ENCODE assay signal across 24 cellular contexts in the genomic region with DNA sequence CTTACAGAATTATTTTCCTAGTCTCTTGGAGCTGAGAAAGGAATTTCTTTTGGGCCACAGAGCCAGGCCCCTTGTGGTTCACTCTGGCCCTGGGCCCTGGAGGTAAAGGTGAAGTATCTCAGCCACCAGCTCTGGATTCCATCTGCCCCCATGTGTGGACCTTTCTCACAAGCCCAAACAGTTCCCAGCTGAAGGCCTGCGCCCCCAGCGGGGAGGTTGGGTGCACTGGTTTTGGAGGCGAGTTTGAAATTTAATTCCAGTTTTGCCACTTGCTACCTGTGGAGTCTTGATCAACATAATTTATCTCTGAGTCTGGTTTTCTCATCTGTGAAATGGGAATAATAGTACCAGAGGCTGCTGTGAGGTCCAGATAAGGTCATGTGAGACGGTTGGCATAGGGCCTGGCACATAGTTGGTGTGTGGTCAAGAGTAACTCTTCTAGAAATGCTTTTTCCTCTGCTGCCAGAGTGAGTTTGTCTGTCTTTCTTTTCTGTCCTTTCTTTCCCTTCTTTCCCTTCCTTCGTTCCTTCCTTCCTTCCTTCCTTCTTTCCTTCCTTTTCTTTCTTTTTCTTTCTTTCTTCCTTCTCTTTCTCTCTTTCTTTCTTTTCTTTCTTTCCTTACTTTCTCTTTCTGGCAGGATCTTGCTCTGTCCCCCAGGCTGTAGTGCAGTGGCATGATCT. TPM values are rescaled to one million over a fixed set of nuclear protein-coding genes. Genes with fewer than 3 reads are reported as not detected.
A peak's percentile ranks its signal among the peaks of the same experiment; 100 is the strongest.
DNase-seq lines count a peak whose midpoint lies in the region; ATAC-seq and TF ChIP-seq lines count a peak whose summit lies in the region.
"Had no signal": no experiment of that assay in that cellular context is flagged by ENCODE, and none has a peak within 500 bp of the region (broad histone marks: within the 10 kb centered on the region; RNA-seq: fewer than 3 reads in every experiment).

No MANE protein-coding gene starts in this region.

- H3K27ac Mint-ChIP-seq in CD8-positive, alpha-beta memory T cell, result peak overlapping the region in 4 of 8 donors; percentile 6 to 70 (median 33)
- H3K27ac Mint-ChIP-seq in WTC11, result no peak overlapping the region
- H3K27ac Mint-ChIP-seq: activated CD4-positive, alpha-beta T cell treated with anti-CD3 and anti-CD28 coated beads for 36 hours; stimulated activated naive B cell treated with anti-CD40 and anti-IgM and Interleukin-4, amounts not matched to agents 10 μg/mL and 1 μg/mL and 100 μg/mL, for 72 hours had no signal

- H3K27ac ChIP-seq in BLaER1 treated with 17β-estradiol and CSF1 and Interleukin-3, amounts not matched to agents 10 nM and 100 nM, result peak overlapping the region in 8 of 11 experiments; percentile 90 to 100 (median 97); a peak in 12 of 22 replicates
- no peak overlapping the region for H3K27ac ChIP-seq in CD8-positive, alpha-beta memory T cell (ENCODE audit: low read depth, low read length)
- H3K27ac ChIP-seq in coronary artery (no peak overlapping the region), brain microvascular endothelial cell (no peak overlapping the region)
- H3K27ac ChIP-seq: gastroesophageal sphincter, psoas muscle had no signal

- H3K4me1 ChIP-seq in BLaER1 treated with 17β-estradiol and CSF1 and Interleukin-3, amounts not matched to agents 10 nM and 100 nM, result peaks cover 56 to 90% (median 81%) of the 10 kb centered on the region in 10 experiments
- peaks cover 54% of the 10 kb centered on the region for H3K4me1 ChIP-seq in CD8-positive, alpha-beta memory T cell (ENCODE audit: insufficient read depth, low read length)
- H3K4me1 ChIP-seq: BE2C had no signal

- no peaks in the 10 kb centered on the region for H3K27me3 ChIP-seq in BLaER1 treated with 17β-estradiol and CSF1 and Interleukin-3, amounts not matched to agents 10 nM and 100 nM
- no peaks in the 10 kb centered on the region for H3K27me3 ChIP-seq in CD8-positive, alpha-beta memory T cell (ENCODE audit: insufficient read depth, low read length, poor library complexity, severe bottlenecking)
- H3K27me3 ChIP-seq in brain microvascular endothelial cell (replicated peaks), result no peaks in the 10 kb centered on the region
- H3K27me3 ChIP-seq: BE2C, gastroesophageal sphincter, upper lobe of left lung had no signal

- peaks cover 0 to 38% (median 19%) of the 10 kb centered on the region in 11 experiments; a peak in 17 of 22 replicates for H3K36me3 ChIP-seq in BLaER1 treated with 17β-estradiol and CSF1 and Interleukin-3, amounts not matched to agents 10 nM and 100 nM
- peaks cover 6% of the 10 kb centered on the region for H3K36me3 ChIP-seq in CD8-positive, alpha-beta memory T cell (ENCODE audit: insufficient read depth, low read length)
- no peaks in the 10 kb centered on the region for H3K36me3 ChIP-seq in brain microvascular endothelial cell (replicated peaks)
- H3K36me3 ChIP-seq: BE2C had no signal

- H3K9me3 ChIP-seq in BLaER1 treated with 17β-estradiol and CSF1 and Interleukin-3, amounts not matched to agents 10 nM and 100 nM (replicated peaks in 1 of 11), result no peaks in the 10 kb centered on the region
- no peaks in the 10 kb centered on the region for H3K9me3 ChIP-seq in CD8-positive, alpha-beta memory T cell (ENCODE audit: low read length)
- H3K9me3 ChIP-seq: BE2C, gastroesophageal sphincter, psoas muscle, upper lobe of left lung had no signal

- CTCF ChIA-PET in CD8-positive, alpha-beta memory T cell (lab: Charles Lee), result interaction anchor here (2.5 kb wide), 1 partner anchor 23 kb away, joined by 8 read pairs; no protein-coding TSS in a partner anchor
- CTCF ChIA-PET in WTC11 (lab: Charles Lee), result interaction anchor here (0.6 to 2.6 kb wide), 12 partner anchors 17 to 261 kb away, joined by 3 to 10 read pairs (median 5); partner anchors contain the start of genes DRAXIN and FBXO6

- H3K4me3 ChIP-seq in BLaER1 treated with 17β-estradiol and CSF1 and Interleukin-3, amounts not matched to agents 10 nM and 100 nM, result no peak overlapping the region
- H3K4me3 ChIP-seq in CD8-positive, alpha-beta memory T cell (ENCODE audit: low read length), result no peak overlapping the region
- H3K4me3 ChIP-seq in coronary artery, result no peak overlapping the region
- H3K4me3 ChIP-seq in brain microvascular endothelial cell (ENCODE audit: low read depth, low read length), result no peak overlapping the region
- H3K4me3 ChIP-seq: gastroesophageal sphincter, psoas muscle, upper lobe of left lung had no signal

- H3K9me3 Mint-ChIP-seq in CD8-positive, alpha-beta memory T cell, result no peaks in the 10 kb centered on the region
- H3K9me3 Mint-ChIP-seq in WTC11, result no peaks in the 10 kb centered on the region
- H3K9me3 Mint-ChIP-seq: stimulated activated naive B cell treated with anti-CD40 and anti-IgM and Interleukin-4, amounts not matched to agents 10 μg/mL and 1 μg/mL and 100 μg/mL, for 72 hours had no signal

- ATAC-seq in WTC11 (0 out of 2 replicates have a peak, but pooled peaks have one; percentile 33), HG02588 (IDR thresholded peaks at IDR 0.05; ENCODE audit: unreplicated experiment) (no peak), HG03135 (IDR thresholded peaks at IDR 0.05; ENCODE audit: unreplicated experiment) (no peak)
- ATAC-seq: activated CD4-positive, alpha-beta T cell treated with anti-CD3 and anti-CD28 coated beads for 36 hours; gastroesophageal sphincter; left ventricle myocardium superior; psoas muscle; Right ventricle myocardium inferior; stimulated activated naive B cell treated with anti-CD40 and anti-IgM and Interleukin-4, amounts not matched to agents 10 μg/mL and 1 μg/mL and 100 μg/mL, for 72 hours had no signal

- H4K20me1 ChIP-seq in BLaER1 treated with 17β-estradiol and CSF1 and Interleukin-3, amounts not matched to agents 10 nM and 100 nM, result peaks cover 0 to 64% (median 0%) of the 10 kb centered on the region in 11 experiments; a peak in 6 of 22 replicates

- H3K4me3 Mint-ChIP-seq in CD8-positive, alpha-beta memory T cell, result peak overlapping the region; percentile 23 to 83 (median 40)
- H3K4me3 Mint-ChIP-seq in WTC11, result no peak overlapping the region
- H3K4me3 Mint-ChIP-seq: stimulated activated naive B cell treated with anti-CD40 and anti-IgM and Interleukin-4, amounts not matched to agents 10 μg/mL and 1 μg/mL and 100 μg/mL, for 72 hours had no signal

- peaks cover 64 to 69% (median 64%) of the 10 kb centered on the region in 3 donors for H3K4me1 Mint-ChIP-seq in CD8-positive, alpha-beta memory T cell
- peaks cover 28% of the 10 kb centered on the region for H3K4me1 Mint-ChIP-seq in WTC11

- no peak for DNase-seq in CD8-positive, alpha-beta memory T cell
- DNase-seq in WTC11 (ENCODE audit: low spot score), result no peak
- DNase-seq in islet precursor cell, result peak; percentile 60
- DNase-seq in coronary artery (ENCODE audit: low spot score), result no peak
- no peak for DNase-seq in brain microvascular endothelial cell
- DNase-seq: activated CD4-positive, alpha-beta T cell treated with anti-CD3 and anti-CD28 coated beads for 36 hours; activated T-cell treated with anti-CD3 and anti-CD28 coated beads, Interleukin-2, amount 50 U/mL, for 48 hours; amygdala; BE2C; cerebellar nuclear complex; Kasumi-1; left ventricle myocardium superior; NCI-H1436 treated with DMSO at 0.1 percent for 48 hours; NCI-H226; NK-92 treated with Interleukin-12 subunit alpha and Interleukin-12 subunit beta, amount 100 ng/mL, for 24 hours; psoas muscle; stimulated activated naive B cell treated with anti-CD40 and anti-IgM and Interleukin-4, amounts not matched to agents 10 μg/mL and 1 μg/mL and 100 μg/mL, for 72 hours; upper lobe of left lung had no signal

- in situ Hi-C loops in brain microvascular endothelial cell (cut with HindIII; ENCODE audit: low pct_ligation_motif_present, low sequenced_read_pairs), result no loop called here

- TF ChIP-seq CTCF in WTC11 (IDR thresholded peaks at IDR 0.05) (no peak), coronary artery (IDR thresholded peaks at IDR 0.05) (no peak), brain microvascular endothelial cell (IDR thresholded peaks at IDR 0.05; ENCODE audit: low read depth, low read length, missing control alignments) (no peak)

- no peaks in the 10 kb centered on the region for H3K27me3 Mint-ChIP-seq in CD8-positive, alpha-beta memory T cell
- H3K27me3 Mint-ChIP-seq in WTC11 (ENCODE audit: low read depth), result no peaks in the 10 kb centered on the region
- H3K27me3 Mint-ChIP-seq: activated CD4-positive, alpha-beta T cell treated with anti-CD3 and anti-CD28 coated beads for 36 hours; stimulated activated naive B cell treated with anti-CD40 and anti-IgM and Interleukin-4, amounts not matched to agents 10 μg/mL and 1 μg/mL and 100 μg/mL, for 72 hours had no signal

- H3K4me2 ChIP-seq in BLaER1 treated with 17β-estradiol and CSF1 and Interleukin-3, amounts not matched to agents 10 nM and 100 nM, result peak overlapping the region; percentile 85 to 99 (median 96); a peak in 21 of 22 replicates

- peaks cover 5 to 22% (median 8%) of the 10 kb centered on the region in 3 donors for H3K36me3 Mint-ChIP-seq in CD8-positive, alpha-beta memory T cell
- H3K36me3 Mint-ChIP-seq in WTC11, result peaks cover 15% of the 10 kb centered on the region

- POLR2A ChIA-PET in CD8-positive, alpha-beta memory T cell (lab: Charles Lee), result no interaction called here
- POLR2A ChIA-PET in WTC11 (lab: Charles Lee), result no interaction called here

- H3K9ac ChIP-seq in BLaER1 treated with 17β-estradiol and CSF1 and Interleukin-3, amounts not matched to agents 10 nM and 100 nM, result peak overlapping the region in 6 of 11 experiments; percentile 29 to 98 (median 82); a peak in 6 of 22 replicates

TF ChIP-seq in WTC11, 78 proteins besides CTCF, POLR2A, EP300 and RAD21 (continues in another document):
- no peak for TF ChIP-seq CDX4 (CRISPR knock-in tag; IDR thresholded peaks at IDR 0.05; ENCODE audit: borderline replicate concordance)

RNA-seq across cellular contexts. Expression of gene AGTRAP, which starts 6.1 kb away (rescaled TPM):
- total RNA-seq in CD8-positive, alpha-beta memory T cell, result 10 to 100 TPM in 1 of 2 experiments, 1 to 10 TPM in 1; 9.7 to 10.6 TPM
- 103 TPM for polyA plus RNA-seq in CD8-positive, alpha-beta memory T cell
- 81.6 to 102 TPM (median 101 TPM) in 3 replicates for total RNA-seq in WTC11 (2021)

RNA-seq across cellular contexts. Expression of gene C1orf167, which starts 19.9 kb away (rescaled TPM):
- not detected for total RNA-seq in CD8-positive, alpha-beta memory T cell
- 0.81 TPM for polyA plus RNA-seq in CD8-positive, alpha-beta memory T cell
- 1.2 to 3.1 TPM (median 2.8 TPM) in 3 replicates for total RNA-seq in WTC11 (2021)
- total RNA-seq: activated CD4-positive, alpha-beta T cell treated with anti-CD3 and anti-CD28 coated beads for 36 hours; T-helper 2 cell treated with Interferon-gamma antibody and Interleukin-4, amounts not matched to agents 100 ng/mL and 5 ng/mL, for 36 hours had no signal

RNA-seq across cellular contexts. Expression of gene DRAXIN, which starts 50.5 kb away (rescaled TPM):
- under 1 TPM; 0.09 to 0.11 TPM for total RNA-seq in CD8-positive, alpha-beta memory T cell
- 0.12 TPM for polyA plus RNA-seq in CD8-positive, alpha-beta memory T cell
- 12.0 to 13.4 TPM (median 13.3 TPM) in 3 replicates for total RNA-seq in WTC11 (2021)

Comparison
In these comparisons a context has a peak if more than half of its experiments do, and no peak if none do; other contexts are left out.
1. H3K27ac ChIP-seq: peak in BLaER1 treated with 17β-estradiol and CSF1 and Interleukin-3, amounts not matched to agents 10 nM and 100 nM (8 of 11); none in CD8-positive, alpha-beta memory T cell (single experiment), coronary artery (0 of 2) and brain microvascular endothelial cell (single experiment).
2. RNA of gene DRAXIN, which starts 50.5 kb away (total RNA-seq): 12.0 to 13.4 TPM in WTC11; 0.09 to 0.11 TPM in CD8-positive, alpha-beta memory T cell; every median in the first group is over 10 times any median in the second.